ENCODE assay signal across 2 cellular contexts in genomic region chr3:8681349-8681748, GRCh38.
TF ChIP-seq lines count a peak whose summit lies in the region.

No MANE protein-coding gene starts in this region.

TF ChIP-seq in SK-N-SH, 30 proteins besides CTCF, POLR2A, EP300 and RAD21 (continued from another document):
- no peak for TF ChIP-seq ZBTB33 (IDR thresholded peaks at IDR 0.05; ENCODE audit: borderline replicate concordance, low read depth)

TF ChIP-seq in SK-N-SH treated with all-trans-retinoic acid at 6 μM for 48 hours, 23 proteins besides CTCF, POLR2A, EP300 and RAD21 (continued from another document):
- no peak for TF ChIP-seq CSRNP3 (CRISPR knock-in tag; IDR thresholded peaks at IDR 0.05)
- no peak for TF ChIP-seq CSDC2 (CRISPR knock-in tag; IDR thresholded peaks at IDR 0.05)
- no peak for TF ChIP-seq SNAI2 (CRISPR knock-in tag; IDR thresholded peaks at IDR 0.05)
- no peak for TF ChIP-seq ARNTL (CRISPR knock-in tag; IDR thresholded peaks at IDR 0.05; ENCODE audit: borderline replicate concordance, low read depth)
- no peak for TF ChIP-seq TCF4 (CRISPR knock-in tag; IDR thresholded peaks at IDR 0.05; ENCODE audit: borderline replicate concordance)
- no peak for TF ChIP-seq PATZ1 (CRISPR knock-in tag; IDR thresholded peaks at IDR 0.05; ENCODE audit: borderline replicate concordance)
TF ChIP-seq in SK-N-SH treated with all-trans-retinoic acid at 6 μM for 48 hours: peak in this region for 0.
